Comparison of ENCODE assay signal across 1 cellular context in genomic region chr14:44979740-44980346, GRCh38.
TF ChIP-seq lines count a peak whose summit lies in the region.

No MANE protein-coding gene starts in this region.

TF ChIP-seq in SK-N-SH treated with all-trans-retinoic acid at 6 μM for 48 hours, 23 proteins besides CTCF, POLR2A, EP300 and RAD21 (continued from another document):
- no peak for TF ChIP-seq PATZ1 (CRISPR knock-in tag; IDR thresholded peaks at IDR 0.05; ENCODE audit: borderline replicate concordance)
- TF ChIP-seq ZFP30 (CRISPR knock-in tag; IDR thresholded peaks at IDR 0.05), result no peak
- TF ChIP-seq, protein P1, sequence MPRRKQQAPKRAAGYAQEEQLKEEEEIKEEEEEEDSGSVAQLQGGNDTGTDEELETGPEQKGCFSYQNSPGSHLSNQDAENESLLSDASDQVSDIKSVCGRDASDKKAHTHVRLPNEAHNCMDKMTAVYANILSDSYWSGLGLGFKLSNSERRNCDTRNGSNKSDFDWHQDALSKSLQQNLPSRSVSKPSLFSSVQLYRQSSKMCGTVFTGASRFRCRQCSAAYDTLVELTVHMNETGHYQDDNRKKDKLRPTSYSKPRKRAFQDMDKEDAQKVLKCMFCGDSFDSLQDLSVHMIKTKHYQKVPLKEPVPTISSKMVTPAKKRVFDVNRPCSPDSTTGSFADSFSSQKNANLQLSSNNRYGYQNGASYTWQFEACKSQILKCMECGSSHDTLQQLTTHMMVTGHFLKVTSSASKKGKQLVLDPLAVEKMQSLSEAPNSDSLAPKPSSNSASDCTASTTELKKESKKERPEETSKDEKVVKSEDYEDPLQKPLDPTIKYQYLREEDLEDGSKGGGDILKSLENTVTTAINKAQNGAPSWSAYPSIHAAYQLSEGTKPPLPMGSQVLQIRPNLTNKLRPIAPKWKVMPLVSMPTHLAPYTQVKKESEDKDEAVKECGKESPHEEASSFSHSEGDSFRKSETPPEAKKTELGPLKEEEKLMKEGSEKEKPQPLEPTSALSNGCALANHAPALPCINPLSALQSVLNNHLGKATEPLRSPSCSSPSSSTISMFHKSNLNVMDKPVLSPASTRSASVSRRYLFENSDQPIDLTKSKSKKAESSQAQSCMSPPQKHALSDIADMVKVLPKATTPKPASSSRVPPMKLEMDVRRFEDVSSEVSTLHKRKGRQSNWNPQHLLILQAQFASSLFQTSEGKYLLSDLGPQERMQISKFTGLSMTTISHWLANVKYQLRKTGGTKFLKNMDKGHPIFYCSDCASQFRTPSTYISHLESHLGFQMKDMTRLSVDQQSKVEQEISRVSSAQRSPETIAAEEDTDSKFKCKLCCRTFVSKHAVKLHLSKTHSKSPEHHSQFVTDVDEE (CRISPR knock-in tag; IDR thresholded peaks at IDR 0.05), result no peak
- no peak for TF ChIP-seq CSDC2 (CRISPR knock-in tag; IDR thresholded peaks at IDR 0.05)
TF ChIP-seq in SK-N-SH treated with all-trans-retinoic acid at 6 μM for 48 hours: peak in this region for 0.
